ENCODE assay signal across 9 cellular contexts in the genomic region with DNA sequence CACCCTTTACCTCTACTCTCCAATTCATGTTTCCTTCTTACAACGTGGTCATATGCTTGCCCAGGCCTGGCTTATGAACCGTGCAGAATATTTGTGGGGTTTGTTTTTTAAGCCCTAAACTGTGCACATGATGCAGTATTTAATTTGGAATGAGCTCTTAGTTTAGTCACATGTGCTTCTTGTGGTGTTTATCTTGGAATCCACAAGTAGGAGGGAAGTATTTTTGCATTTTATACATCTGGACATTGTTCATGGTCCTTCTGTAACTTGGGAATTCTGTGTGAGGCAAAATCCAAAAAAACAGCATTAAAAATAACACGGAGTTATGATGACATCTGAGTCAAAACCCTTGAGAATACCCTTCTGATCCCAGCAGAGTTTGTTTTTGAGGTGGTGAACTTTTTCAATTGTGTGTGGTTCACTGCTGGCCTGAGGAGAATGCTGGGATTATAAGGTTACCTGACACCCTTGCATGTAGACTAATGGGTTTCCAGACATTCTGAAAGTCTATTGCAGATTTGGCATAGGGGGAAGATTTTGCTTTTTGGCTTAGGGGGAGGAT.
DNase-seq lines count a peak whose midpoint lies in the region; ATAC-seq and TF ChIP-seq lines count a peak whose summit lies in the region.
"Had no signal": no experiment of that assay in that cellular context is flagged by ENCODE, and none has a peak within 500 bp of the region (broad histone marks: within the 10 kb centered on the region; RNA-seq: fewer than 3 reads in every experiment).

No MANE protein-coding gene starts in this region.

- no peaks in the 10 kb centered on the region for H3K9me2 ChIP-seq in Karpas-422 (replicated peaks; ENCODE audit: insufficient read depth, low read length)

- peaks cover 68% of the 10 kb centered on the region for H4K20me1 ChIP-seq in Karpas-422 (ENCODE audit: insufficient read depth, low read depth, low read length)

- no peak overlapping the region for H3K4me2 ChIP-seq in Karpas-422 (ENCODE audit: low read depth, low read length, poor library complexity, severe bottlenecking)

- peak; percentile 63 for ATAC-seq in body of pancreas

- H2AFZ ChIP-seq in Karpas-422 (ENCODE audit: low read length) = no peak overlapping the region

- peaks cover 44% of the 10 kb centered on the region for H3K4me1 ChIP-seq in HAP-1
- peaks cover 41% of the 10 kb centered on the region for H3K4me1 ChIP-seq in body of pancreas
- H3K4me1 ChIP-seq in iPS-20b (ENCODE audit: insufficient read depth, low read length) = peaks cover 49% of the 10 kb centered on the region
- H3K4me1 ChIP-seq in spleen = peaks cover 0 to 38% (median 10%) of the 10 kb centered on the region in 6 donors
- no peaks in the 10 kb centered on the region for H3K4me1 ChIP-seq in Karpas-422 (ENCODE audit: low read length)

- no peaks in the 10 kb centered on the region for H3K79me2 ChIP-seq in Karpas-422 (ENCODE audit: low read length)

- H3K27me3 ChIP-seq in HAP-1 (ENCODE audit: low read depth) = no peaks in the 10 kb centered on the region
- H3K27me3 ChIP-seq in body of pancreas = no peaks in the 10 kb centered on the region
- no peaks in the 10 kb centered on the region for H3K27me3 ChIP-seq in iPS-20b (ENCODE audit: insufficient read depth, low read length)
- H3K27me3 ChIP-seq in spleen (replicated peaks in 1 of 7) = no peaks in the 10 kb centered on the region
- no peaks in the 10 kb centered on the region for H3K27me3 ChIP-seq in Karpas-422 (ENCODE audit: low read length)

- H3K9me3 ChIP-seq in HAP-1 (no peaks in the 10 kb centered on the region), body of pancreas (no peaks in the 10 kb centered on the region), iPS-20b (ENCODE audit: insufficient read depth, low read depth, low read length) (no peaks in the 10 kb centered on the region), spleen (no peaks in the 10 kb centered on the region), Karpas-422 (ENCODE audit: low read length) (no peaks in the 10 kb centered on the region)

- TF ChIP-seq CTCF in body of pancreas (IDR thresholded peaks at IDR 0.05) (no peak), spleen (IDR thresholded peaks at IDR 0.05 in 8 of 11, conservative IDR thresholded peaks at IDR 0.05 in 3 of 11) (no peak)

- 3 to 10% methylated on average over 3 of the region's 3 CpGs for WGBS in body of pancreas, 2 donors
- WGBS in spleen, 5 donors = 48 to 68% (median 63%) methylated on average over 3 of the region's 3 CpGs

- intact Hi-C loops in body of pancreas (cut with DNase I) = no loop called here
- intact Hi-C loops in spleen (cut with DNase I; ENCODE audit: low total_unique reads) = no loop called here

- H3K27ac ChIP-seq in body of pancreas (peak overlapping the region; percentile 68 to 78 (median 74)), iPS-20b (ENCODE audit: low read length) (no peak overlapping the region), spleen (peak overlapping the region in 5 of 8 donors; percentile 5 to 48 (median 35)), Karpas-422 (ENCODE audit: low read length) (no peak overlapping the region)

- in situ Hi-C loops in HAP-1 (cut with MboI; ENCODE audit: low sequenced_read_pairs) = loop anchor here (10.0 kb wide), 1 partner anchor 304 kb away; no protein-coding TSS in a partner anchor

- TF ChIP-seq POLR2A in body of pancreas (IDR thresholded peaks at IDR 0.05) (no peak), spleen (IDR thresholded peaks at IDR 0.05) (no peak)

- DNase-seq in HAP-1 (ENCODE audit: low spot score in 2 of 2) (peak; percentile 45 to 75), body of pancreas (peak in 2 of 4 donors; percentile 16 to 17), spleen (no peak), Karpas-422 (no peak), activated gamma-delta T cell treated with Interleukin-2 at 50 U/mL for 16 hours (no peak), HPDE6-E6E7 (ENCODE audit: extremely low spot score) (no peak)
- DNase-seq in stimulated activated naive CD4-positive, alpha-beta T cell (lab: John Stamatoyannopoulos, UW) = no peak
- DNase-seq: NCI-H226 had no signal

- H3K9ac ChIP-seq in iPS-20b (ENCODE audit: low read depth, low read length) = peak overlapping the region; percentile 25; the same call in 1 of the 2 replicates
- H3K9ac ChIP-seq in Karpas-422 (ENCODE audit: low read length) = no peak overlapping the region

- H3K4me3 ChIP-seq in HAP-1 = no peak overlapping the region
- no peak overlapping the region for H3K4me3 ChIP-seq in body of pancreas
- no peak overlapping the region for H3K4me3 ChIP-seq in iPS-20b (ENCODE audit: low read length)
- no peak overlapping the region for H3K4me3 ChIP-seq in spleen
- H3K4me3 ChIP-seq in Karpas-422 (ENCODE audit: low read length) = no peak overlapping the region

- H3K36me3 ChIP-seq in HAP-1 (replicated peaks) = no peaks in the 10 kb centered on the region
- no peaks in the 10 kb centered on the region for H3K36me3 ChIP-seq in body of pancreas (replicated peaks in 1 of 2; ENCODE audit: insufficient read depth in 1 of 2, low read depth in 2 of 2)
- no peaks in the 10 kb centered on the region for H3K36me3 ChIP-seq in iPS-20b (ENCODE audit: insufficient read depth, low read depth, low read length)
- H3K36me3 ChIP-seq in spleen = no peaks in the 10 kb centered on the region
- H3K36me3 ChIP-seq in Karpas-422 (ENCODE audit: insufficient read depth, low read length) = no peaks in the 10 kb centered on the region

Comparison
In these comparisons a context has a peak if more than half of its experiments do, and no peak if none do; other contexts are left out.
1. DNase-seq: peak in HAP-1 (2 of 2); none in spleen (single experiment), stimulated activated naive CD4-positive, alpha-beta T cell (0 of 6), Karpas-422 (single experiment), activated gamma-delta T cell treated with Interleukin-2 at 50 U/mL for 16 hours (single experiment) and HPDE6-E6E7 (single experiment).
2. H3K27ac ChIP-seq: peak in body of pancreas (4 of 4) and spleen (5 of 8); none in iPS-20b (single experiment) and Karpas-422 (single experiment).